15 cellular contexts compared by ENCODE assay signal in genomic region chr6:73028893-73029450, GRCh38.
DNase-seq lines count a peak whose midpoint lies in the region; ATAC-seq, FAIRE-seq and TF ChIP-seq lines count a peak whose summit lies in the region.
"Had no signal": no experiment of that assay in that cellular context is flagged by ENCODE, and none has a peak within 500 bp of the region (broad histone marks: within the 10 kb centered on the region; RNA-seq: fewer than 3 reads in every experiment).

No MANE protein-coding gene starts in this region.

- no peaks in the 10 kb centered on the region for H3K23me2 ChIP-seq in H1 (ENCODE audit: low read depth, low read length)

- 89% methylated on average over 2 of the region's 2 CpGs; no CpG with 5 or more reads in 1 of the 2 experiments for WGBS in H1 (ENCODE audit: extremely low coverage in 1 of 2, insufficient coverage in 1 of 2, insufficient read length in 1 of 2, insufficient replicate concordance in 2 of 2, low coverage in 1 of 2, low lambda C conversion rate in 2 of 2, missing lambda C conversion rate in 1 of 2), 2 experiments

- no peak for TF ChIP-seq EP300 in H1 (IDR thresholded peaks at IDR 0.05; ENCODE audit: borderline replicate concordance in 1 of 2, low read depth in 2 of 2, low read length in 2 of 2)

- no peak overlapping the region for H3K9ac ChIP-seq in H1 (replicated peaks in 1 of 4; ENCODE audit: extremely low read depth in 1 of 4, low read depth in 3 of 4, low read length in 3 of 4)

- H3K27me3 Mint-ChIP-seq in activated naive CD4-positive, alpha-beta T cell treated with anti-CD3 and anti-CD28 coated beads for 36 hours (ENCODE audit: low read depth): no peaks in the 10 kb centered on the region

- H2BK20ac ChIP-seq in H1 (ENCODE audit: low read length): no peak overlapping the region

- no peak overlapping the region for H2AFZ ChIP-seq in H1 (ENCODE audit: low read length)

- TF ChIP-seq POLR2A in H1 (IDR thresholded peaks at IDR 0.05; ENCODE audit: control extremely low read depth in 1 of 2, low read depth in 2 of 2, low read length in 2 of 2): no peak

- no peak overlapping the region for H2BK5ac ChIP-seq in H1 (ENCODE audit: low read depth, low read length)

- H4K5ac ChIP-seq in H1 (ENCODE audit: insufficient read length, low read depth, low read length): no peak overlapping the region

- no peak overlapping the region for H3K4ac ChIP-seq in H1 (replicated peaks; ENCODE audit: insufficient read length, low read depth, low read length)

- H4K91ac ChIP-seq in H1 (replicated peaks; ENCODE audit: insufficient read length, low read length): no peak overlapping the region

- 0 out of 2 replicates have a peak overlapping the region, but pooled peaks have one; percentile 9 for H2BK12ac ChIP-seq in H1 (ENCODE audit: low read depth, low read length)

- CTCF ChIA-PET in H1 (lab: Charles Lee; ENCODE audit: partially characterized antibody): no interaction called here
- CTCF ChIA-PET in activated naive CD4-positive, alpha-beta T cell treated with anti-CD3 and anti-CD28 coated beads for 36 hours (lab: Charles Lee): no interaction called here

- no peak overlapping the region for H2BK15ac ChIP-seq in H1 (ENCODE audit: low read length)

- peak overlapping the region in 1 of 2 experiments; percentile 51; a peak in 1 of 4 replicates for H3K4me2 ChIP-seq in H1 (ENCODE audit: insufficient read depth in 1 of 2, low read depth in 2 of 2, low read length in 2 of 2)

- no peak overlapping the region for H3K23ac ChIP-seq in H1 (ENCODE audit: insufficient read length)

- no peak overlapping the region for H2BK120ac ChIP-seq in H1 (replicated peaks; ENCODE audit: low read depth, low read length)

- no peaks in the 10 kb centered on the region for H3K9me3 Mint-ChIP-seq in activated naive CD4-positive, alpha-beta T cell treated with anti-CD3 and anti-CD28 coated beads, Interleukin-2, amount 50 U/mL, for 72 hours
- no peaks in the 10 kb centered on the region for H3K9me3 Mint-ChIP-seq in activated naive CD4-positive, alpha-beta T cell treated with anti-CD3 and anti-CD28 coated beads for 36 hours
- H3K9me3 Mint-ChIP-seq: T-helper 2 cell treated with Interferon-gamma antibody and Interleukin-4, amounts not matched to agents 5 μg/mL and 100 μg/mL, for 36 hours had no signal

- H3K9me3 ChIP-seq in H1 (ENCODE audit: insufficient read depth in 2 of 2, low read depth in 1 of 2, low read length in 1 of 2): no peaks in the 10 kb centered on the region
- H3K9me3 ChIP-seq in left ventricle myocardium inferior (replicated peaks): no peaks in the 10 kb centered on the region
- H3K9me3 ChIP-seq: SJCRH30 had no signal

- no peaks in the 10 kb centered on the region for H3K36me3 Mint-ChIP-seq in activated naive CD4-positive, alpha-beta T cell treated with anti-CD3 and anti-CD28 coated beads, Interleukin-2, amount 50 U/mL, for 72 hours
- H3K36me3 Mint-ChIP-seq in activated naive CD4-positive, alpha-beta T cell treated with anti-CD3 and anti-CD28 coated beads for 36 hours (ENCODE audit: low read depth): peaks cover 2% of the 10 kb centered on the region

- no peak for DNase-seq in GM19239 (ENCODE audit: insufficient read length, low spot score)
- no peak for DNase-seq in HTR-8/SVneo (ENCODE audit: insufficient read length, low spot score)
- peak; percentile 52 for DNase-seq in NCI-H748 (lab: John Stamatoyannopoulos, UW; ENCODE audit: unreplicated experiment)
- no peak for DNase-seq in H1 (ENCODE audit: low read depth in 1 of 2, low spot score in 2 of 2)
- no peak for DNase-seq in left ventricle myocardium inferior
- DNase-seq in activated naive CD4-positive, alpha-beta T cell treated with anti-CD3 and anti-CD28 coated beads, Interleukin-2, amount 50 U/mL, for 72 hours (ENCODE audit: low spot score in 2 of 2): no peak
- DNase-seq in activated naive CD4-positive, alpha-beta T cell treated with anti-CD3 and anti-CD28 coated beads for 36 hours: no peak
- DNase-seq: ACHN, HCEC 1CT, NCI-H1048, NCI-H524 treated with DMSO at 0.1 percent for 48 hours, OCI-M1, SJCRH30, SW 1271 had no signal

- no peak for TF ChIP-seq RAD21 in H1 (IDR thresholded peaks at IDR 0.05 in 1 of 2, conservative IDR thresholded peaks at IDR 0.05 in 1 of 2; ENCODE audit: low read depth in 2 of 2, low read length in 2 of 2)

- ATAC-seq in activated naive CD4-positive, alpha-beta T cell treated with anti-CD3 and anti-CD28 coated beads, Interleukin-2, amount 50 U/mL, for 72 hours: no peak

- H3K27me3 ChIP-seq in H1 (replicated peaks in 1 of 4; ENCODE audit: control insufficient read depth in 3 of 4, extremely low read depth in 1 of 4, insufficient read depth in 3 of 4, low read length in 3 of 4) (peaks cover 0 to 2% (median 0%) of the 10 kb centered on the region in 4 experiments; a peak in 1 of 7 replicates), left ventricle myocardium inferior (ENCODE audit: low read depth) (no peaks in the 10 kb centered on the region)

- POLR2A ChIA-PET in H1 (lab: Charles Lee; ENCODE audit: partially characterized antibody): interaction anchor here (0.7 kb wide), 1 partner anchor 20 kb away, joined by 3 read pairs; no protein-coding TSS in a partner anchor

- FAIRE-seq in GM19239 (lab: Jason Lieb, UNC): peak; percentile 70
- peak; percentile 67 for FAIRE-seq in HTR-8/SVneo (lab: Jason Lieb, UNC)
- no peak for FAIRE-seq in H1 (lab: Jason Lieb, UNC)

- H3K4me1 ChIP-seq in H1 (replicated peaks in 1 of 4; ENCODE audit: control insufficient read depth in 3 of 4, insufficient read depth in 4 of 4, low read length in 3 of 4) (peaks cover 2 to 11% (median 8%) of the 10 kb centered on the region in 4 experiments; a peak in 6 of 7 replicates), left ventricle myocardium inferior (no peaks in the 10 kb centered on the region)
- H3K4me1 ChIP-seq: SJCRH30 had no signal

- no peak overlapping the region for H3K14ac ChIP-seq in H1 (ENCODE audit: insufficient read length)

- no peak overlapping the region for H3K4me3 Mint-ChIP-seq in activated naive CD4-positive, alpha-beta T cell treated with anti-CD3 and anti-CD28 coated beads for 36 hours
- H3K4me3 Mint-ChIP-seq: T-helper 2 cell treated with Interferon-gamma antibody and Interleukin-4, amounts not matched to agents 5 μg/mL and 100 μg/mL, for 36 hours had no signal

- H3K4me1 Mint-ChIP-seq in activated naive CD4-positive, alpha-beta T cell treated with anti-CD3 and anti-CD28 coated beads for 36 hours (ENCODE audit: low read depth): peaks cover 11% of the 10 kb centered on the region

- H3K4me3 ChIP-seq in H1 (ENCODE audit: extremely low read depth in 1 of 4, insufficient read depth in 2 of 4, low read depth in 3 of 4, low read length in 4 of 4): no peak overlapping the region
- no peak overlapping the region for H3K4me3 ChIP-seq in left ventricle myocardium inferior
- H3K4me3 ChIP-seq: SJCRH30 had no signal

- H3K79me1 ChIP-seq in H1 (ENCODE audit: low read depth, low read length): no peaks in the 10 kb centered on the region

- intact Hi-C loops in left ventricle myocardium inferior (cut with micrococcal nuclease): no loop called here
- intact Hi-C loops in activated naive CD4-positive, alpha-beta T cell treated with anti-CD3 and anti-CD28 coated beads for 36 hours (cut with micrococcal nuclease): no loop called here

- TF ChIP-seq CTCF in H1 (IDR thresholded peaks at IDR 0.05; ENCODE audit: control extremely low read depth in 1 of 3, insufficient read depth in 1 of 3, low read depth in 1 of 3, low read length in 3 of 3) (no peak), left ventricle myocardium inferior (IDR thresholded peaks at IDR 0.05; ENCODE audit: borderline replicate concordance) (no peak)

- H2AK5ac ChIP-seq in H1 (ENCODE audit: low read depth, low read length): no peak overlapping the region

- H3K18ac ChIP-seq in H1 (ENCODE audit: extremely low read depth, low read length): no peak overlapping the region

- H3K27ac ChIP-seq in H1 (ENCODE audit: low read depth, low read length): no peak overlapping the region
- no peak overlapping the region for H3K27ac ChIP-seq in left ventricle myocardium inferior (replicated peaks)
- H3K27ac ChIP-seq: SJCRH30 had no signal

- no peaks in the 10 kb centered on the region for H3K79me2 ChIP-seq in H1 (ENCODE audit: control insufficient read depth in 1 of 2, insufficient read depth in 2 of 2, low read length in 2 of 2)

- no peaks in the 10 kb centered on the region; a peak in 1 of 8 replicates for H3K36me3 ChIP-seq in H1 (ENCODE audit: control insufficient read depth in 2 of 4, insufficient read depth in 4 of 4, low read length in 3 of 4)
- no peaks in the 10 kb centered on the region for H3K36me3 ChIP-seq in left ventricle myocardium inferior
- H3K36me3 ChIP-seq: SJCRH30 had no signal

- H4K20me1 ChIP-seq in H1 (replicated peaks in 1 of 2; ENCODE audit: control insufficient read depth in 1 of 2, insufficient read depth in 2 of 2, low read length in 2 of 2): no peaks in the 10 kb centered on the region

- no peak overlapping the region for H3K27ac Mint-ChIP-seq in activated naive CD4-positive, alpha-beta T cell treated with anti-CD3 and anti-CD28 coated beads, Interleukin-2, amount 50 U/mL, for 72 hours
- H3K27ac Mint-ChIP-seq in activated naive CD4-positive, alpha-beta T cell treated with anti-CD3 and anti-CD28 coated beads for 36 hours: no peak overlapping the region
- H3K27ac Mint-ChIP-seq: T-helper 2 cell treated with Interferon-gamma antibody and Interleukin-4, amounts not matched to agents 5 μg/mL and 100 μg/mL, for 36 hours had no signal

- no peak overlapping the region for H3K56ac ChIP-seq in H1 (replicated peaks; ENCODE audit: insufficient read length, low read depth, low read length)

- H4K8ac ChIP-seq in H1 (ENCODE audit: extremely low read depth, insufficient read depth, low read length): no peak overlapping the region

TF ChIP-seq in H1, 55 proteins besides CTCF, POLR2A, EP300 and RAD21:
- TF ChIP-seq KDM5A (IDR thresholded peaks at IDR 0.05; ENCODE audit: low read length): no peak
